In genomic region chrX:46587158-46587557, GRCh38 we compare ENCODE assay signal across 11 cellular contexts. TPM values are rescaled to one million over a fixed set of nuclear protein-coding genes. Genes with fewer than 3 reads are reported as not detected.
DNase-seq lines count a peak whose midpoint lies in the region; ATAC-seq, FAIRE-seq and TF ChIP-seq lines count a peak whose summit lies in the region.
"Had no signal": no experiment of that assay in that cellular context is flagged by ENCODE, and none has a peak within 500 bp of the region (broad histone marks: within the 10 kb centered on the region; RNA-seq: fewer than 3 reads in every experiment).

No MANE protein-coding gene starts in this region.

- H3K27ac ChIP-seq in keratinocyte (ENCODE audit: control insufficient read depth, insufficient read depth, low read length) = peak overlapping the region; percentile 6

- peaks cover 5% of the 10 kb centered on the region for H3K36me3 Mint-ChIP-seq in T-helper 1 cell treated with Interleukin-12 subunit alpha and Interleukin-12 subunit beta and Interleukin-4 antibody, amounts not matched to agents 30 μg/mL and 1 μg/mL, for 36 hours (ENCODE audit: low read depth)

- TF ChIP-seq CTCF in GM13976 (IDR thresholded peaks at IDR 0.05; ENCODE audit: borderline replicate concordance, control extremely low read depth, extremely low read depth, insufficient read depth, missing control alignments) (no peak), keratinocyte (optimal IDR thresholded peaks at IDR 0.05 in 1 of 3, IDR thresholded peaks at IDR 0.05 in 1 of 3, conservative IDR thresholded peaks at IDR 0.05 in 1 of 3; ENCODE audit: extremely low read depth in 1 of 3, insufficient read depth in 2 of 3, low read length in 3 of 3) (no peak)

- in situ Hi-C loops in GM13976 (cut with MboI; ENCODE audit: low sequenced_read_pairs, unreplicated experiment) = no loop called here

- H3K79me2 ChIP-seq in keratinocyte (ENCODE audit: control insufficient read depth, insufficient read depth, low read length) = no peaks in the 10 kb centered on the region

- H3K9me3 Mint-ChIP-seq in T-helper 1 cell treated with Interleukin-12 subunit alpha and Interleukin-12 subunit beta and Interleukin-4 antibody, amounts not matched to agents 30 μg/mL and 1 μg/mL, for 36 hours = no peaks in the 10 kb centered on the region

- no peak overlapping the region for H3K9ac ChIP-seq in keratinocyte (ENCODE audit: control insufficient read depth, extremely low read depth, insufficient read depth, low read length)

- no peaks in the 10 kb centered on the region for H3K27me3 Mint-ChIP-seq in T-helper 1 cell treated with Interleukin-12 subunit alpha and Interleukin-12 subunit beta and Interleukin-4 antibody, amounts not matched to agents 30 μg/mL and 1 μg/mL, for 36 hours (ENCODE audit: low read depth)

- no peaks in the 10 kb centered on the region for H3K9me3 ChIP-seq in keratinocyte (ENCODE audit: control insufficient read depth, low read depth, low read length)
- H3K9me3 ChIP-seq: HAP-1, mucosa of descending colon had no signal

- DNase-seq in GM13976 (ENCODE audit: low spot score) = peak; percentile 49
- DNase-seq in HCEC 1CT = peak; percentile 45
- DNase-seq in keratinocyte (ENCODE audit: low read depth, low spot score) = no peak
- DNase-seq in DMS53 (lab: John Stamatoyannopoulos, UW) = no peak
- no peak for DNase-seq in cerebellar cortex (ENCODE audit: low spot score)
- no peak for DNase-seq in central memory CD4-positive, alpha-beta T cell
- DNase-seq: mucosa of descending colon, trophoblast cell had no signal

- H4K20me1 ChIP-seq in keratinocyte (ENCODE audit: control insufficient read depth, extremely low read depth, insufficient read depth, low read length) = no peaks in the 10 kb centered on the region

- no peak for ATAC-seq in HG02884 (IDR thresholded peaks at IDR 0.05; ENCODE audit: unreplicated experiment)
- ATAC-seq: mucosa of descending colon had no signal

- no peaks in the 10 kb centered on the region for H3K36me3 ChIP-seq in keratinocyte (ENCODE audit: control insufficient read depth in 2 of 2, extremely low read depth in 1 of 2, insufficient read depth in 2 of 2, low read length in 2 of 2)
- H3K36me3 ChIP-seq: HAP-1 had no signal

- H3K27me3 ChIP-seq in keratinocyte (ENCODE audit: control insufficient read depth, extremely low read depth, insufficient read depth, low read length) = no peaks in the 10 kb centered on the region

- no peak overlapping the region for H2AFZ ChIP-seq in keratinocyte (ENCODE audit: control insufficient read depth, low read length)

- peak overlapping the region; percentile 57 for H3K4me3 Mint-ChIP-seq in T-helper 1 cell treated with Interleukin-12 subunit alpha and Interleukin-12 subunit beta and Interleukin-4 antibody, amounts not matched to agents 30 μg/mL and 1 μg/mL, for 36 hours

- dilution Hi-C loops in keratinocyte (cut with MboI; ENCODE audit: extremely low pct_ligation_motif_present, low sequenced_read_pairs) = no loop called here

- peak overlapping the region; percentile 54 for H3K4me2 ChIP-seq in keratinocyte (ENCODE audit: control insufficient read depth, extremely low read depth, insufficient read depth, low read depth, low read length)

- FAIRE-seq in keratinocyte (lab: Jason Lieb, UNC) = no peak

- H3K9me1 ChIP-seq in keratinocyte (ENCODE audit: control insufficient read depth, extremely low read depth, insufficient read depth, low read length) = no peaks in the 10 kb centered on the region

- peaks cover 32% of the 10 kb centered on the region for H3K4me1 ChIP-seq in keratinocyte (ENCODE audit: control insufficient read depth, extremely low read depth, insufficient read depth, low read length)

- H3K4me3 ChIP-seq in keratinocyte (ENCODE audit: control insufficient read depth in 2 of 3, extremely low read depth in 1 of 3, insufficient read depth in 2 of 3, low read depth in 1 of 3, low read length in 3 of 3) = no peak overlapping the region
- H3K4me3 ChIP-seq: HAP-1, mucosa of descending colon had no signal

- peaks cover 19% of the 10 kb centered on the region for H3K4me1 Mint-ChIP-seq in T-helper 1 cell treated with Interleukin-12 subunit alpha and Interleukin-12 subunit beta and Interleukin-4 antibody, amounts not matched to agents 30 μg/mL and 1 μg/mL, for 36 hours (ENCODE audit: low read depth)

- H3K27ac Mint-ChIP-seq in T-helper 1 cell treated with Interleukin-12 subunit alpha and Interleukin-12 subunit beta and Interleukin-4 antibody, amounts not matched to agents 30 μg/mL and 1 μg/mL, for 36 hours = peak overlapping the region; percentile 80

RNA-seq across cellular contexts. Expression of gene CHST7, which starts 13.6 kb away (rescaled TPM):
- polyA plus RNA-seq in keratinocyte = 0.26 to 0.39 TPM (median 0.27 TPM) in 3 replicates
- 0.64 TPM for polyA plus RNA-seq in keratinocyte (2011; ENCODE audit: low read depth)
- 0.21 and 0.26 TPM in 2 replicates for polyA plus RNA-seq in keratinocyte (2011; cell fraction: cytosol; rRNA removed)
- polyA plus RNA-seq in keratinocyte (2011; cell fraction: nucleus; rRNA removed) = 0.28 and 0.33 TPM in 2 replicates
- polyA plus RNA-seq in keratinocyte (2012; ENCODE audit: low replicate concordance) = 0.59 and 0.66 TPM in 2 replicates
- 0.72 TPM in 1 of 3 replicates, not detected in the others for polyA minus RNA-seq in keratinocyte
- 0.77 TPM for polyA minus RNA-seq in keratinocyte (2011; cell fraction: cytosol; rRNA and poly(A)+ RNA removed)
- polyA minus RNA-seq in keratinocyte (2011; cell fraction: nucleus; rRNA and poly(A)+ RNA removed) = 0.54 and 0.74 TPM in 2 replicates

RNA-seq across cellular contexts. Expression of gene ZNF674, which starts 41.9 kb away (rescaled TPM):
- polyA plus RNA-seq in keratinocyte = 1.4 to 2.7 TPM (median 2.1 TPM) in 3 replicates
- polyA plus RNA-seq in keratinocyte (2011; ENCODE audit: low read depth) = 1.4 TPM
- polyA plus RNA-seq in keratinocyte (2011; cell fraction: cytosol; rRNA removed) = 0.66 and 1.0 TPM in 2 replicates
- polyA plus RNA-seq in keratinocyte (2011; cell fraction: nucleus; rRNA removed) = 2.4 and 3.3 TPM in 2 replicates
- polyA plus RNA-seq in keratinocyte (2012; ENCODE audit: low replicate concordance) = 1.6 and 2.0 TPM in 2 replicates
- polyA minus RNA-seq in keratinocyte = 3.6 to 6.8 TPM (median 5.7 TPM) in 3 replicates
- polyA minus RNA-seq in keratinocyte (2011; cell fraction: cytosol; rRNA and poly(A)+ RNA removed) = 2.3 TPM
- polyA minus RNA-seq in keratinocyte (2011; cell fraction: nucleus; rRNA and poly(A)+ RNA removed) = 3.2 and 5.8 TPM in 2 replicates

Comparison
In these comparisons a context has a peak if more than half of its experiments do, and no peak if none do; other contexts are left out.
1. DNase-seq: peak in GM13976 (single experiment) and HCEC 1CT (single experiment); none in keratinocyte (single experiment), DMS53 (single experiment), cerebellar cortex (single experiment) and central memory CD4-positive, alpha-beta T cell (single experiment).